1 cellular context compared by ENCODE assay signal in the genomic region with DNA sequence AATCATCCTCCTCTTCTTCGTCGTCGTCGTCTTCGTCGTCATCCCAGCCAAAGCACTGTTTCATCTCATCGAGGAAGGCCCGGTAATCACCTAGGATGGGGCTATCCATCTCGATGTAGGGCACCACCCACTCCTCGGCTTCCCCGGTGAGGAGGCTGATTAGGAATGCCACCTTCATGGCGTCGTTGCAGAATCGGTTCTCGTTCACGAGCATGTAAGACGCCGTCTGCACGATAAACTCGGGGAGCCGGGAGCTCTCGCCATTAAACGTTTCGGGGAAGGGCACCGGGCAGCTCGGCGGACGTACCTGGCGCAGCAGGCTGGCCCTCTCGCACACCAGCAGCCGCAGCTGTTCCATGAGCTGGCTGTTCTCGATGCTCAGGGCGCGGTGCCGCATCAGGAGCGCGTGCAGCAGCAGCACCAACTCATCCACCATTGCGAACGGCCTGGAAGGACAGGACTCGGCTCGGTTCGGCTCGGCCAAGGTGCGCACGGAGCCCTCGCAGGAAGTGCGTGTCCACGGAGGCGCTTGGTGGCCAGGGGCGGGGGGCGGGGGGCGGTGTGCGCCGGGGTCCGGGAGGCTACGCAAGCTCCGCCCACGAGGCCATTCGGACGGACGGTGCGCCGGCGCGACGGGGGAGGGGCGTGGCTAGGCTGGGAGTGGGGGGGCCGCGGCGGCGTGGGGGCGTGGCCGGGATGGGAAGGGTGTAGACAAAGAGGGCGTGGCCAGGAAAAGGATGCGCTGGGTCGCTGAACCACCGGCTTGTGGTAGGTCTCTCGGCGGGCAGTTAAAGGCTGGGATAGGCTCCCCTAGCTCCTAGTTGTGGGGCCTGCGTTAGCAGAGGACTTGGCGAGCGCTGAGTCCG.
TF ChIP-seq lines count a peak whose summit lies in the region.

A gene (minus strand): TSS at position 544 of the 866 bp plus-strand sequence. CDS start 108 bp downstream, at position 436.

TF ChIP-seq in GM23338, 12 proteins besides CTCF, POLR2A, EP300 and RAD21 (continued from another document):
- TF ChIP-seq, protein P1, sequence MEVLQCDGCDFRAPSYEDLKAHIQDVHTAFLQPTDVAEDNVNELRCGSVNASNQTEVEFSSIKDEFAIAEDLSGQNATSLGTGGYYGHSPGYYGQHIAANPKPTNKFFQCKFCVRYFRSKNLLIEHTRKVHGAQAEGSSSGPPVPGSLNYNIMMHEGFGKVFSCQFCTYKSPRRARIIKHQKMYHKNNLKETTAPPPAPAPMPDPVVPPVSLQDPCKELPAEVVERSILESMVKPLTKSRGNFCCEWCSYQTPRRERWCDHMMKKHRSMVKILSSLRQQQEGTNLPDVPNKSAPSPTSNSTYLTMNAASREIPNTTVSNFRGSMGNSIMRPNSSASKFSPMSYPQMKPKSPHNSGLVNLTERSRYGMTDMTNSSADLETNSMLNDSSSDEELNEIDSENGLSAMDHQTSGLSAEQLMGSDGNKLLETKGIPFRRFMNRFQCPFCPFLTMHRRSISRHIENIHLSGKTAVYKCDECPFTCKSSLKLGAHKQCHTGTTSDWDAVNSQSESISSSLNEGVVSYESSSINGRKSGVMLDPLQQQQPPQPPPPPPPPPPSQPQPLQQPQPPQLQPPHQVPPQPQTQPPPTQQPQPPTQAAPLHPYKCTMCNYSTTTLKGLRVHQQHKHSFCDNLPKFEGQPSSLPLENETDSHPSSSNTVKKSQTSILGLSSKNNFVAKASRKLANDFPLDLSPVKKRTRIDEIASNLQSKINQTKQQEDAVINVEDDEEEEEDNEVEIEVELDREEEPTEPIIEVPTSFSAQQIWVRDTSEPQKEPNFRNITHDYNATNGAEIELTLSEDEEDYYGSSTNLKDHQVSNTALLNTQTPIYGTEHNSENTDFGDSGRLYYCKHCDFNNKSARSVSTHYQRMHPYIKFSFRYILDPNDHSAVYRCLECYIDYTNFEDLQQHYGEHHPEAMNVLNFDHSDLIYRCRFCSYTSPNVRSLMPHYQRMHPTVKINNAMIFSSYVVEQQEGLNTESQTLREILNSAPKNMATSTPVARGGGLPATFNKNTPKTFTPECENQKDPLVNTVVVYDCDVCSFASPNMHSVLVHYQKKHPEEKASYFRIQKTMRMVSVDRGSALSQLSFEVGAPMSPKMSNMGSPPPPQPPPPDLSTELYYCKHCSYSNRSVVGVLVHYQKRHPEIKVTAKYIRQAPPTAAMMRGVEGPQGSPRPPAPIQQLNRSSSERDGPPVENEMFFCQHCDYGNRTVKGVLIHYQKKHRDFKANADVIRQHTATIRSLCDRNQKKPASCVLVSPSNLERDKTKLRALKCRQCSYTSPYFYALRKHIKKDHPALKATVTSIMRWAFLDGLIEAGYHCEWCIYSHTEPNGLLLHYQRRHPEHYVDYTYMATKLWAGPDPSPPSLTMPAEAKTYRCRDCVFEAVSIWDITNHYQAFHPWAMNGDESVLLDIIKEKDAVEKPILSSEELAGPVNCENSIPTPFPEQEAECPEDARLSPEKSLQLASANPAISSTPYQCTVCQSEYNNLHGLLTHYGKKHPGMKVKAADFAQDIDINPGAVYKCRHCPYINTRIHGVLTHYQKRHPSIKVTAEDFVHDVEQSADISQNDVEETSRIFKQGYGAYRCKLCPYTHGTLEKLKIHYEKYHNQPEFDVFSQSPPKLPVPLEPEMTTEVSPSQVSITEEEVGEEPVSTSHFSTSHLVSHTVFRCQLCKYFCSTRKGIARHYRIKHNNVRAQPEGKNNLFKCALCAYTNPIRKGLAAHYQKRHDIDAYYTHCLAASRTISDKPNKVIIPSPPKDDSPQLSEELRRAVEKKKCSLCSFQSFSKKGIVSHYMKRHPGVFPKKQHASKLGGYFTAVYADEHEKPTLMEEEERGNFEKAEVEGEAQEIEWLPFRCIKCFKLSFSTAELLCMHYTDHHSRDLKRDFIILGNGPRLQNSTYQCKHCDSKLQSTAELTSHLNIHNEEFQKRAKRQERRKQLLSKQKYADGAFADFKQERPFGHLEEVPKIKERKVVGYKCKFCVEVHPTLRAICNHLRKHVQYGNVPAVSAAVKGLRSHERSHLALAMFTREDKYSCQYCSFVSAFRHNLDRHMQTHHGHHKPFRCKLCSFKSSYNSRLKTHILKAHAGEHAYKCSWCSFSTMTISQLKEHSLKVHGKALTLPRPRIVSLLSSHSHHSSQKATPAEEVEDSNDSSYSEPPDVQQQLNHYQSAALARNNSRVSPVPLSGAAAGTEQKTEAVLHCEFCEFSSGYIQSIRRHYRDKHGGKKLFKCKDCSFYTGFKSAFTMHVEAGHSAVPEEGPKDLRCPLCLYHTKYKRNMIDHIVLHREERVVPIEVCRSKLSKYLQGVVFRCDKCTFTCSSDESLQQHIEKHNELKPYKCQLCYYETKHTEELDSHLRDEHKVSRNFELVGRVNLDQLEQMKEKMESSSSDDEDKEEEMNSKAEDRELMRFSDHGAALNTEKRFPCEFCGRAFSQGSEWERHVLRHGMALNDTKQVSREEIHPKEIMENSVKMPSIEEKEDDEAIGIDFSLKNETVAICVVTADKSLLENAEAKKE (CRISPR knock-in tag; IDR thresholded peaks at IDR 0.05), result no peak
- TF ChIP-seq, protein P2, sequence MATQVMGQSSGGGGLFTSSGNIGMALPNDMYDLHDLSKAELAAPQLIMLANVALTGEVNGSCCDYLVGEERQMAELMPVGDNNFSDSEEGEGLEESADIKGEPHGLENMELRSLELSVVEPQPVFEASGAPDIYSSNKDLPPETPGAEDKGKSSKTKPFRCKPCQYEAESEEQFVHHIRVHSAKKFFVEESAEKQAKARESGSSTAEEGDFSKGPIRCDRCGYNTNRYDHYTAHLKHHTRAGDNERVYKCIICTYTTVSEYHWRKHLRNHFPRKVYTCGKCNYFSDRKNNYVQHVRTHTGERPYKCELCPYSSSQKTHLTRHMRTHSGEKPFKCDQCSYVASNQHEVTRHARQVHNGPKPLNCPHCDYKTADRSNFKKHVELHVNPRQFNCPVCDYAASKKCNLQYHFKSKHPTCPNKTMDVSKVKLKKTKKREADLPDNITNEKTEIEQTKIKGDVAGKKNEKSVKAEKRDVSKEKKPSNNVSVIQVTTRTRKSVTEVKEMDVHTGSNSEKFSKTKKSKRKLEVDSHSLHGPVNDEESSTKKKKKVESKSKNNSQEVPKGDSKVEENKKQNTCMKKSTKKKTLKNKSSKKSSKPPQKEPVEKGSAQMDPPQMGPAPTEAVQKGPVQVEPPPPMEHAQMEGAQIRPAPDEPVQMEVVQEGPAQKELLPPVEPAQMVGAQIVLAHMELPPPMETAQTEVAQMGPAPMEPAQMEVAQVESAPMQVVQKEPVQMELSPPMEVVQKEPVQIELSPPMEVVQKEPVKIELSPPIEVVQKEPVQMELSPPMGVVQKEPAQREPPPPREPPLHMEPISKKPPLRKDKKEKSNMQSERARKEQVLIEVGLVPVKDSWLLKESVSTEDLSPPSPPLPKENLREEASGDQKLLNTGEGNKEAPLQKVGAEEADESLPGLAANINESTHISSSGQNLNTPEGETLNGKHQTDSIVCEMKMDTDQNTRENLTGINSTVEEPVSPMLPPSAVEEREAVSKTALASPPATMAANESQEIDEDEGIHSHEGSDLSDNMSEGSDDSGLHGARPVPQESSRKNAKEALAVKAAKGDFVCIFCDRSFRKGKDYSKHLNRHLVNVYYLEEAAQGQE (IDR thresholded peaks at IDR 0.05; ENCODE audit: unreplicated experiment), result no peak
- TF ChIP-seq, protein P3, sequence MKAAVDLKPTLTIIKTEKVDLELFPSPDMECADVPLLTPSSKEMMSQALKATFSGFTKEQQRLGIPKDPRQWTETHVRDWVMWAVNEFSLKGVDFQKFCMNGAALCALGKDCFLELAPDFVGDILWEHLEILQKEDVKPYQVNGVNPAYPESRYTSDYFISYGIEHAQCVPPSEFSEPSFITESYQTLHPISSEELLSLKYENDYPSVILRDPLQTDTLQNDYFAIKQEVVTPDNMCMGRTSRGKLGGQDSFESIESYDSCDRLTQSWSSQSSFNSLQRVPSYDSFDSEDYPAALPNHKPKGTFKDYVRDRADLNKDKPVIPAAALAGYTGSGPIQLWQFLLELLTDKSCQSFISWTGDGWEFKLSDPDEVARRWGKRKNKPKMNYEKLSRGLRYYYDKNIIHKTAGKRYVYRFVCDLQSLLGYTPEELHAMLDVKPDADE (IDR thresholded peaks at IDR 0.05), result no peak
- TF ChIP-seq ZNF114 (CRISPR knock-in tag; IDR thresholded peaks at IDR 0.05), result no peak
TF ChIP-seq in GM23338: peak in this region for 1.
